In genomic region chr4:145937021-145937861, GRCh38 we compare ENCODE assay signal across 8 cellular contexts. TPM values are rescaled to one million over a fixed set of nuclear protein-coding genes. Genes with fewer than 3 reads are reported as not detected.
DNase-seq lines count a peak whose midpoint lies in the region; ATAC-seq and TF ChIP-seq lines count a peak whose summit lies in the region.

No MANE protein-coding gene starts in this region.

- H3K27ac Mint-ChIP-seq in HFFc6, result peak overlapping the region; percentile 97
- peak overlapping the region; percentile 88 for H3K27ac Mint-ChIP-seq in stimulated activated memory B cell treated with anti-CD40 and anti-IgM and Interleukin-4, amounts not matched to agents 10 μg/mL and 1 μg/mL and 100 μg/mL, for 72 hours

- no peak for TF ChIP-seq CTCF in HFFc6 (IDR thresholded peaks at IDR 0.05)

- H3K27me3 ChIP-seq in mucosa of stomach (ENCODE audit: control insufficient read depth, insufficient read depth, low read length), result no peaks in the 10 kb centered on the region

- in situ Hi-C loops in G401 (cut with HindIII; ENCODE audit: low sequenced_read_pairs), result no loop called here

- H3K9me3 Mint-ChIP-seq in HFFc6, result no peaks in the 10 kb centered on the region
- no peaks in the 10 kb centered on the region for H3K9me3 Mint-ChIP-seq in activated T-cell treated with anti-CD3 and anti-CD28 coated beads, Interleukin-2, amount 50 U/mL, for 4 hours
- H3K9me3 Mint-ChIP-seq in stimulated activated memory B cell treated with anti-CD40 and anti-IgM and Interleukin-4, amounts not matched to agents 10 μg/mL and 1 μg/mL and 100 μg/mL, for 72 hours, result no peaks in the 10 kb centered on the region

- peaks cover 65% of the 10 kb centered on the region for H3K4me1 Mint-ChIP-seq in HFFc6 (ENCODE audit: low read depth)
- H3K4me1 Mint-ChIP-seq in activated T-cell treated with anti-CD3 and anti-CD28 coated beads, Interleukin-2, amount 50 U/mL, for 4 hours (ENCODE audit: low read depth), result peaks cover 35% of the 10 kb centered on the region
- peaks cover 36% of the 10 kb centered on the region for H3K4me1 Mint-ChIP-seq in stimulated activated memory B cell treated with anti-CD40 and anti-IgM and Interleukin-4, amounts not matched to agents 10 μg/mL and 1 μg/mL and 100 μg/mL, for 72 hours

- peak; percentile 69 for DNase-seq in G401 (ENCODE audit: low spot score)
- DNase-seq in HFFc6, result peak; percentile 62
- DNase-seq in NCI-H82 (lab: John Stamatoyannopoulos, UW), result peak; percentile 86
- DNase-seq in activated T-cell treated with anti-CD3 and anti-CD28 coated beads, Interleukin-2, amount 50 U/mL, for 4 hours, result peak; percentile 33

- H3K4me3 ChIP-seq in mucosa of stomach (ENCODE audit: low read length), result peak overlapping the region; percentile 78

- H3K9ac ChIP-seq in mucosa of stomach (ENCODE audit: low read length), result peak overlapping the region; percentile 95

- H3K36me3 Mint-ChIP-seq in HFFc6 (ENCODE audit: low read depth), result peaks cover 5% of the 10 kb centered on the region; the same call in 1 of the 2 replicates
- peaks cover 4% of the 10 kb centered on the region for H3K36me3 Mint-ChIP-seq in activated T-cell treated with anti-CD3 and anti-CD28 coated beads, Interleukin-2, amount 50 U/mL, for 4 hours (ENCODE audit: insufficient read depth)
- H3K36me3 Mint-ChIP-seq in stimulated activated memory B cell treated with anti-CD40 and anti-IgM and Interleukin-4, amounts not matched to agents 10 μg/mL and 1 μg/mL and 100 μg/mL, for 72 hours, result no peaks in the 10 kb centered on the region

- peak; percentile 27 to 38 for ATAC-seq in activated T-cell treated with anti-CD3 and anti-CD28 coated beads, Interleukin-2, amount 50 U/mL, for 4 hours
- ATAC-seq in esophagus mucosa (peak; percentile 27), GM18517 (IDR thresholded peaks at IDR 0.05; ENCODE audit: unreplicated experiment) (no peak)
- peak; percentile 47 for ATAC-seq in stimulated activated memory B cell treated with anti-CD40 and anti-IgM and Interleukin-4, amounts not matched to agents 10 μg/mL and 1 μg/mL and 100 μg/mL, for 72 hours

- peaks cover 17% of the 10 kb centered on the region for H3K4me1 ChIP-seq in mucosa of stomach (ENCODE audit: control insufficient read depth, insufficient read depth, low read length)

- no peaks in the 10 kb centered on the region for H3K36me3 ChIP-seq in mucosa of stomach (ENCODE audit: control insufficient read depth, insufficient read depth, low read length)

- H3K9me3 ChIP-seq in mucosa of stomach (ENCODE audit: control insufficient read depth, low read length), result no peaks in the 10 kb centered on the region

- H3K27me3 Mint-ChIP-seq in HFFc6 (ENCODE audit: insufficient read depth), result no peaks in the 10 kb centered on the region; the same call in 1 of the 2 replicates
- H3K27me3 Mint-ChIP-seq in activated T-cell treated with anti-CD3 and anti-CD28 coated beads, Interleukin-2, amount 50 U/mL, for 4 hours (ENCODE audit: low read depth), result no peaks in the 10 kb centered on the region
- no peaks in the 10 kb centered on the region for H3K27me3 Mint-ChIP-seq in stimulated activated memory B cell treated with anti-CD40 and anti-IgM and Interleukin-4, amounts not matched to agents 10 μg/mL and 1 μg/mL and 100 μg/mL, for 72 hours

- H3K4me3 Mint-ChIP-seq in HFFc6, result peak overlapping the region; percentile 96
- peak overlapping the region; percentile 92 for H3K4me3 Mint-ChIP-seq in activated T-cell treated with anti-CD3 and anti-CD28 coated beads, Interleukin-2, amount 50 U/mL, for 4 hours
- peak overlapping the region; percentile 94 for H3K4me3 Mint-ChIP-seq in stimulated activated memory B cell treated with anti-CD40 and anti-IgM and Interleukin-4, amounts not matched to agents 10 μg/mL and 1 μg/mL and 100 μg/mL, for 72 hours

RNA-seq across cellular contexts. Expression of gene ZNF827, which starts 1.4 kb away (rescaled TPM):
- 2.1 and 5.8 TPM in 2 replicates for total RNA-seq in G401 (2014; rRNA removed; shearing (Covaris generic))
- total RNA-seq in HFFc6 (2021; fragmentation: NEBNext Ultra II Directional; extraction: Animal tissue kit (Norgen Biotek cat#: 25700)), result 10 to 100 TPM; 15.8 to 22.4 (median 17.6) TPM
- 10 to 100 TPM; 22.8 to 35.2 (median 25.1) TPM for total RNA-seq in activated T-cell treated with anti-CD3 and anti-CD28 coated beads, Interleukin-2, amount 50 U/mL, for 4 hours
- 4.9 TPM for total RNA-seq in esophagus mucosa

Comparison
In these comparisons a context has a peak if more than half of its experiments do, and no peak if none do; other contexts are left out.
1. DNase-seq: peak in every context shown above with its lines; median percentile 86 in NCI-H82; 69 in G401; 62 in HFFc6; 33 in activated T-cell treated with anti-CD3 and anti-CD28 coated beads, Interleukin-2, amount 50 U/mL, for 4 hours.